ENCODE assay signal across 1 cellular context in the genomic region with DNA sequence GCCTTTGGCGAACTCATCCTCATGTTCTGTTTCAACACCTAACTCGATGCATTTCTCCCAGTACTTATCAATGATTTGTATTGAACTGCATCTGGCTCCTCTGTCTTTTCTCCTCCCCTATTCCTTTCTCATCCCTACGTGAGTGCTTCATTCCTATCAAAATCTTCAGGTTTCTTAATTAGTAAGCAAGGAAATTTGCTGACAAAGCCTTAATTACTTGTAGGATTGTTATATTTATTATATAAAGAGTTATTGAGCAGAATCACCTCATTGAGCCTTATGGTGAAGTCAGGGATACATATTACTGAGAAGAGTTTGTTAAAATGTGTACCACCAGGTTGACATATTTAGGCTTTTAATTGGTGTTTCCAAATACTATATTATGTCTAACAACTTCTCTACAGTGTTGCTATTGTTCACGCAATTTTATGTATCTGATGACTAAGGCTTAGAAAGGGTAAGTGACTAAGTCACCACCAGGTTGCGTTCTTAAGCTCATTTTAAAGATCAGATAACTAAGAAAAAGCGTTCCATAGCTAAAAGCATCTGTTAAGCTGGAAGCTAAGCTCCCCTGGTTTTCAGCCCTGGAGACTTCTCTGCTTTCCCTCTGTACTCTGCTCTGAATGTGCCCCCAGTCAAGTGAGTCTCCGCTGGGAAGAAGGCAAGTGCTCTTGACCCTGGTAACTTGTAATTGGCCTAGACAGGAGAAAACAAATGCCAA.
TF ChIP-seq lines count a peak whose summit lies in the region.

No MANE protein-coding gene starts in this region.

TF ChIP-seq in K562, 482 proteins besides CTCF, POLR2A, EP300 and RAD21 (continued from another document):
- TF ChIP-seq, protein P1, sequence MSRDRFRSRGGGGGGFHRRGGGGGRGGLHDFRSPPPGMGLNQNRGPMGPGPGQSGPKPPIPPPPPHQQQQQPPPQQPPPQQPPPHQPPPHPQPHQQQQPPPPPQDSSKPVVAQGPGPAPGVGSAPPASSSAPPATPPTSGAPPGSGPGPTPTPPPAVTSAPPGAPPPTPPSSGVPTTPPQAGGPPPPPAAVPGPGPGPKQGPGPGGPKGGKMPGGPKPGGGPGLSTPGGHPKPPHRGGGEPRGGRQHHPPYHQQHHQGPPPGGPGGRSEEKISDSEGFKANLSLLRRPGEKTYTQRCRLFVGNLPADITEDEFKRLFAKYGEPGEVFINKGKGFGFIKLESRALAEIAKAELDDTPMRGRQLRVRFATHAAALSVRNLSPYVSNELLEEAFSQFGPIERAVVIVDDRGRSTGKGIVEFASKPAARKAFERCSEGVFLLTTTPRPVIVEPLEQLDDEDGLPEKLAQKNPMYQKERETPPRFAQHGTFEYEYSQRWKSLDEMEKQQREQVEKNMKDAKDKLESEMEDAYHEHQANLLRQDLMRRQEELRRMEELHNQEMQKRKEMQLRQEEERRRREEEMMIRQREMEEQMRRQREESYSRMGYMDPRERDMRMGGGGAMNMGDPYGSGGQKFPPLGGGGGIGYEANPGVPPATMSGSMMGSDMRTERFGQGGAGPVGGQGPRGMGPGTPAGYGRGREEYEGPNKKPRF (IDR thresholded peaks at IDR 0.05; ENCODE audit: low read depth, low read length) = no peak
- TF ChIP-seq ZHX1 (conservative IDR thresholded peaks at IDR 0.05; ENCODE audit: low read length) (no peak), ZNF76 (CRISPR knock-in tag; IDR thresholded peaks at IDR 0.05; ENCODE audit: borderline replicate concordance) (no peak), NFXL1 (CRISPR knock-in tag; IDR thresholded peaks at IDR 0.05) (no peak), FOSL1 (tag; conservative IDR thresholded peaks at IDR 0.05) (no peak; the same call in none of the 2 replicates), ATF7 (IDR thresholded peaks at IDR 0.05) (no peak), BCL6 (CRISPR knock-in tag; IDR thresholded peaks at IDR 0.05) (no peak), MAFK (IDR thresholded peaks at IDR 0.05; ENCODE audit: low read length) (peak; percentile 55; the same call in 1 of the 2 replicates), ZNF263 (CRISPR knock-in tag; IDR thresholded peaks at IDR 0.05; ENCODE audit: borderline replicate concordance) (no peak), ETS1 (conservative IDR thresholded peaks at IDR 0.05; ENCODE audit: control insufficient read depth, low read depth, low read length) (no peak), ZBTB1 (CRISPR knock-in tag; IDR thresholded peaks at IDR 0.05; ENCODE audit: borderline replicate concordance, low read depth) (no peak), XRCC4 (IDR thresholded peaks at IDR 0.05; ENCODE audit: extremely low read depth, insufficient read depth, insufficient read length) (no peak), HLTF (IDR thresholded peaks at IDR 0.05) (no peak), ZNF316 (IDR thresholded peaks at IDR 0.05) (peak; percentile 83), MAFG (tag; conservative IDR thresholded peaks at IDR 0.05) (peak; percentile 79), CEBPG (CRISPR knock-in tag; IDR thresholded peaks at IDR 0.05) (no peak), CEBPG (tag; conservative IDR thresholded peaks at IDR 0.05 in 1 of 2, IDR thresholded peaks at IDR 0.05 in 1 of 2) (no peak), PCBP1 (IDR thresholded peaks at IDR 0.05; ENCODE audit: low read depth, low read length, poor library complexity, severe bottlenecking) (no peak), MED1 (CRISPR knock-in tag; IDR thresholded peaks at IDR 0.05; ENCODE audit: borderline replicate concordance) (no peak), MAFF (IDR thresholded peaks at IDR 0.05; ENCODE audit: low read length) (peak; percentile 71), NR3C1 (CRISPR knock-in tag; IDR thresholded peaks at IDR 0.05) (no peak), ETS2 (tag; IDR thresholded peaks at IDR 0.05; ENCODE audit: borderline replicate concordance, poor library complexity, severe bottlenecking) (no peak), ZNF253 (CRISPR knock-in tag; conservative IDR thresholded peaks at IDR 0.05) (no peak), SPI1 (IDR thresholded peaks at IDR 0.05; ENCODE audit: borderline replicate concordance, low read depth, low read length) (no peak), ADNP (tag; IDR thresholded peaks at IDR 0.05) (no peak), NKRF (IDR thresholded peaks at IDR 0.05; ENCODE audit: borderline replicate concordance) (no peak), HMBOX1 (IDR thresholded peaks at IDR 0.05) (peak; percentile 31; the same call in 1 of the 2 replicates), ZNF75A (CRISPR knock-in tag; IDR thresholded peaks at IDR 0.05) (no peak), ZMIZ1 (IDR thresholded peaks at IDR 0.05; ENCODE audit: low read depth in 2 of 2, low read length in 2 of 2) (no peak), RFX5 (IDR thresholded peaks at IDR 0.05; ENCODE audit: low read depth, low read length) (no peak)
- TF ChIP-seq, protein P2, sequence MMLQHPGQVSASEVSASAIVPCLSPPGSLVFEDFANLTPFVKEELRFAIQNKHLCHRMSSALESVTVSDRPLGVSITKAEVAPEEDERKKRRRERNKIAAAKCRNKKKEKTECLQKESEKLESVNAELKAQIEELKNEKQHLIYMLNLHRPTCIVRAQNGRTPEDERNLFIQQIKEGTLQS (IDR thresholded peaks at IDR 0.05) = 0 out of 2 replicates have a peak, but pooled peaks have one; percentile 21
- TF ChIP-seq, protein P2 (CRISPR knock-in tag; conservative IDR thresholded peaks at IDR 0.05) = no peak
- TF ChIP-seq, protein P3, sequence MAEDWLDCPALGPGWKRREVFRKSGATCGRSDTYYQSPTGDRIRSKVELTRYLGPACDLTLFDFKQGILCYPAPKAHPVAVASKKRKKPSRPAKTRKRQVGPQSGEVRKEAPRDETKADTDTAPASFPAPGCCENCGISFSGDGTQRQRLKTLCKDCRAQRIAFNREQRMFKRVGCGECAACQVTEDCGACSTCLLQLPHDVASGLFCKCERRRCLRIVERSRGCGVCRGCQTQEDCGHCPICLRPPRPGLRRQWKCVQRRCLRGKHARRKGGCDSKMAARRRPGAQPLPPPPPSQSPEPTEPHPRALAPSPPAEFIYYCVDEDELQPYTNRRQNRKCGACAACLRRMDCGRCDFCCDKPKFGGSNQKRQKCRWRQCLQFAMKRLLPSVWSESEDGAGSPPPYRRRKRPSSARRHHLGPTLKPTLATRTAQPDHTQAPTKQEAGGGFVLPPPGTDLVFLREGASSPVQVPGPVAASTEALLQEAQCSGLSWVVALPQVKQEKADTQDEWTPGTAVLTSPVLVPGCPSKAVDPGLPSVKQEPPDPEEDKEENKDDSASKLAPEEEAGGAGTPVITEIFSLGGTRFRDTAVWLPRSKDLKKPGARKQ (CRISPR knock-in tag; IDR thresholded peaks at IDR 0.05) = no peak
- TF ChIP-seq, protein P4, sequence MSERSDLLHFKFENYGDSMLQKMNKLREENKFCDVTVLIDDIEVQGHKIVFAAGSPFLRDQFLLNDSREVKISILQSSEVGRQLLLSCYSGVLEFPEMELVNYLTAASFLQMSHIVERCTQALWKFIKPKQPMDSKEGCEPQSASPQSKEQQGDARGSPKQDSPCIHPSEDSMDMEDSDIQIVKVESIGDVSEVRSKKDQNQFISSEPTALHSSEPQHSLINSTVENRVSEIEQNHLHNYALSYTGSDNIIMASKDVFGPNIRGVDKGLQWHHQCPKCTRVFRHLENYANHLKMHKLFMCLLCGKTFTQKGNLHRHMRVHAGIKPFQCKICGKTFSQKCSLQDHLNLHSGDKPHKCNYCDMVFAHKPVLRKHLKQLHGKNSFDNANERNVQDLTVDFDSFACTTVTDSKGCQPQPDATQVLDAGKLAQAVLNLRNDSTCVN (CRISPR knock-in tag; IDR thresholded peaks at IDR 0.05) = no peak
TF ChIP-seq in K562: peak in this region for 8.
